ENCODE assay signal across 16 cellular contexts in genomic region chrX:20317873-20318272, GRCh38. TPM values are rescaled to one million over a fixed set of nuclear protein-coding genes. Genes with fewer than 3 reads are reported as not detected.
DNase-seq lines count a peak whose midpoint lies in the region; ATAC-seq, FAIRE-seq and TF ChIP-seq lines count a peak whose summit lies in the region.
"Had no signal": no experiment of that assay in that cellular context is flagged by ENCODE, and none has a peak within 500 bp of the region (broad histone marks: within the 10 kb centered on the region; RNA-seq: fewer than 3 reads in every experiment).

No MANE protein-coding gene starts in this region.

- no peak overlapping the region for H3K4me2 ChIP-seq in astrocyte (ENCODE audit: low read length)

- H3K27ac ChIP-seq in astrocyte (ENCODE audit: low read depth, low read length) = no peak overlapping the region
- H3K27ac ChIP-seq in gastrocnemius medialis = peak overlapping the region; percentile 29 to 71 (median 58)
- H3K27ac ChIP-seq: BLaER1 treated with 17β-estradiol and CSF1 and Interleukin-3, amounts not matched to agents 10 nM and 100 nM; Peyer's patch had no signal

- ATAC-seq in gastrocnemius medialis = no peak
- no peak for ATAC-seq in left ventricle myocardium superior
- ATAC-seq in GM19351 (IDR thresholded peaks at IDR 0.05; ENCODE audit: unreplicated experiment) = no peak

- TF ChIP-seq CTCF in astrocyte (IDR thresholded peaks at IDR 0.05; ENCODE audit: insufficient read depth, low read depth, low read length) = no peak
- no peak for TF ChIP-seq CTCF in gastrocnemius medialis (IDR thresholded peaks at IDR 0.05 in 4 of 5, conservative IDR thresholded peaks at IDR 0.05 in 1 of 5)

- FAIRE-seq in HTR-8/SVneo (lab: Jason Lieb, UNC) (peak; percentile 36), astrocyte (lab: Jason Lieb, UNC) (no peak)
- FAIRE-seq: G401.6, GM12891 had no signal

- H3K4me3 ChIP-seq in astrocyte (ENCODE audit: insufficient read depth, low read depth, low read length) = no peak overlapping the region
- H3K4me3 ChIP-seq in gastrocnemius medialis = no peak overlapping the region
- H3K4me3 ChIP-seq: BLaER1 treated with 17β-estradiol and CSF1 and Interleukin-3, amounts not matched to agents 10 nM and 100 nM; Peyer's patch had no signal

- in situ Hi-C loops in gastrocnemius medialis (cut with MboI; ENCODE audit: low sequenced_read_pairs in 4 of 4) = no loop called here

- H3K27me3 ChIP-seq in astrocyte (ENCODE audit: insufficient read depth, low read length) (no peaks in the 10 kb centered on the region), gastrocnemius medialis (no peaks in the 10 kb centered on the region)
- H3K27me3 ChIP-seq: Peyer's patch had no signal

- H3K4me1 Mint-ChIP-seq in astrocyte (ENCODE audit: low read depth, unreplicated experiment) = peaks cover 7% of the 10 kb centered on the region
- H3K4me1 Mint-ChIP-seq in activated T-cell treated with anti-CD3 and anti-CD28 coated beads, Interleukin-2, amount 50 U/mL, for 24 hours (ENCODE audit: low read depth) = peaks cover 27% of the 10 kb centered on the region

- H3K79me2 ChIP-seq in astrocyte (ENCODE audit: insufficient read depth, low read length) = no peaks in the 10 kb centered on the region

- no peak overlapping the region for H3K27ac Mint-ChIP-seq in astrocyte (ENCODE audit: unreplicated experiment)
- no peak overlapping the region for H3K27ac Mint-ChIP-seq in activated T-cell treated with anti-CD3 and anti-CD28 coated beads, Interleukin-2, amount 50 U/mL, for 24 hours

- H3K4me3 Mint-ChIP-seq in astrocyte (ENCODE audit: unreplicated experiment) = no peak overlapping the region
- H3K4me3 Mint-ChIP-seq in activated T-cell treated with anti-CD3 and anti-CD28 coated beads, Interleukin-2, amount 50 U/mL, for 24 hours = no peak overlapping the region

- no peaks in the 10 kb centered on the region for H3K9me3 ChIP-seq in astrocyte (ENCODE audit: insufficient read depth, low read depth, low read length)
- no peaks in the 10 kb centered on the region for H3K9me3 ChIP-seq in gastrocnemius medialis
- H3K9me3 ChIP-seq: BLaER1 treated with 17β-estradiol and CSF1 and Interleukin-3, amounts not matched to agents 10 nM and 100 nM; Peyer's patch had no signal

- intact Hi-C loops in gastrocnemius medialis (cut with DNase I; ENCODE audit: low total_unique reads) = loop anchor here (10.0 kb wide), 1 partner anchor 103 kb away; no protein-coding TSS in a partner anchor
- intact Hi-C loops in left ventricle myocardium superior (cut with micrococcal nuclease) = no loop called here

- peaks cover 2% of the 10 kb centered on the region for H3K9me3 Mint-ChIP-seq in astrocyte (ENCODE audit: unreplicated experiment)
- H3K9me3 Mint-ChIP-seq in activated T-cell treated with anti-CD3 and anti-CD28 coated beads, Interleukin-2, amount 50 U/mL, for 24 hours = no peaks in the 10 kb centered on the region

- H3K4me1 ChIP-seq in astrocyte (ENCODE audit: insufficient read depth, low read length) (no peaks in the 10 kb centered on the region), gastrocnemius medialis (peaks cover 6 to 13% of the 10 kb centered on the region in 2 donors)
- H3K4me1 ChIP-seq: Peyer's patch had no signal

- no peak for TF ChIP-seq POLR2A in gastrocnemius medialis (IDR thresholded peaks at IDR 0.05)

- no peaks in the 10 kb centered on the region for H4K20me1 ChIP-seq in astrocyte (ENCODE audit: insufficient read depth, low read length)
- H4K20me1 ChIP-seq: BLaER1 treated with 17β-estradiol and CSF1 and Interleukin-3, amounts not matched to agents 10 nM and 100 nM had no signal

- no peak for DNase-seq in HTR-8/SVneo (ENCODE audit: insufficient read length, low spot score)
- DNase-seq in astrocyte (ENCODE audit: low read depth) = peak; percentile 6
- peak; percentile 38 for DNase-seq in foreskin melanocyte
- DNase-seq in gastrocnemius medialis = peak in 1 of 2 donors; percentile 23
- no peak for DNase-seq in left ventricle myocardium superior
- no peak for DNase-seq in activated T-cell treated with anti-CD3 and anti-CD28 coated beads, Interleukin-2, amount 50 U/mL, for 24 hours
- DNase-seq: GOT3, NCI-H1105, NCI-H1694 treated with DMSO at 0.1 percent for 48 hours, NCI-H82, Peyer's patch, SHP77 treated with DMSO at 0.1 percent for 48 hours had no signal

- H3K9ac ChIP-seq in astrocyte (ENCODE audit: low read length) = no peak overlapping the region
- H3K9ac ChIP-seq: BLaER1 treated with 17β-estradiol and CSF1 and Interleukin-3, amounts not matched to agents 10 nM and 100 nM had no signal

- H3K36me3 ChIP-seq in astrocyte (ENCODE audit: insufficient read depth, low read length) (no peaks in the 10 kb centered on the region), gastrocnemius medialis (no peaks in the 10 kb centered on the region)
- H3K36me3 ChIP-seq: BLaER1 treated with 17β-estradiol and CSF1 and Interleukin-3, amounts not matched to agents 10 nM and 100 nM; Peyer's patch had no signal

- no peak overlapping the region for H2AFZ ChIP-seq in astrocyte (ENCODE audit: low read depth, low read length)

- peaks cover 10% of the 10 kb centered on the region for H3K27me3 Mint-ChIP-seq in astrocyte (ENCODE audit: low read depth, unreplicated experiment)
- H3K27me3 Mint-ChIP-seq in activated T-cell treated with anti-CD3 and anti-CD28 coated beads, Interleukin-2, amount 50 U/mL, for 24 hours = peaks cover 12% of the 10 kb centered on the region

- H3K36me3 Mint-ChIP-seq in astrocyte (ENCODE audit: low read depth, unreplicated experiment) = no peaks in the 10 kb centered on the region
- H3K36me3 Mint-ChIP-seq in activated T-cell treated with anti-CD3 and anti-CD28 coated beads, Interleukin-2, amount 50 U/mL, for 24 hours (ENCODE audit: low read depth) = no peaks in the 10 kb centered on the region

RNA-seq across cellular contexts. Expression of gene RPS6KA3, which starts 51.2 kb away (rescaled TPM):
- total RNA-seq in astrocyte (34.3 and 42.9 TPM in 2 replicates), gastrocnemius medialis (10 to 100 TPM; 53.1 to 91.0 (median 66.0) TPM), left ventricle myocardium superior (35.6 TPM)

Comparison
In these comparisons a context has a peak if more than half of its experiments do, and no peak if none do; other contexts are left out.
1. DNase-seq: peak in astrocyte (single experiment) and foreskin melanocyte (single experiment); none in HTR-8/SVneo (single experiment), left ventricle myocardium superior (single experiment) and activated T-cell treated with anti-CD3 and anti-CD28 coated beads, Interleukin-2, amount 50 U/mL, for 24 hours (single experiment).